ENCODE assay signal across 8 cellular contexts in genomic region chr17:36949461-36949927, GRCh38. TPM values are rescaled to one million over a fixed set of nuclear protein-coding genes. Genes with fewer than 3 reads are reported as not detected.
DNase-seq lines count a peak whose midpoint lies in the region; ATAC-seq and TF ChIP-seq lines count a peak whose summit lies in the region.

No MANE protein-coding gene starts in this region.

- peak overlapping the region; percentile 93 for H3K4me3 Mint-ChIP-seq in activated naive CD4-positive, alpha-beta T cell treated with anti-CD3 and anti-CD28 coated beads, Interleukin-2, amount 10 ng/mL, durations not matched to agents 7 days and 5 days

- CTCF ChIA-PET in activated naive CD4-positive, alpha-beta T cell treated with anti-CD3 and anti-CD28 coated beads, Interleukin-2, amount 10 ng/mL, durations not matched to agents 7 days and 5 days (lab: Charles Lee) = interaction anchor here (0.9 to 1.2 kb wide), 2 partner anchors 25 to 99 kb away, joined by 3 to 4 read pairs; no protein-coding TSS in a partner anchor

- ATAC-seq in Right ventricle myocardium superior (ENCODE audit: poor library complexity) = peak; percentile 38
- ATAC-seq in psoas muscle = peak; percentile 25 to 52 (median 35)

- no peaks in the 10 kb centered on the region for H3K9me3 Mint-ChIP-seq in activated naive CD4-positive, alpha-beta T cell treated with anti-CD3 and anti-CD28 coated beads, Interleukin-2, amount 10 ng/mL, durations not matched to agents 7 days and 5 days

- peak overlapping the region; percentile 86 for H3K27ac Mint-ChIP-seq in activated naive CD4-positive, alpha-beta T cell treated with anti-CD3 and anti-CD28 coated beads, Interleukin-2, amount 10 ng/mL, durations not matched to agents 7 days and 5 days

- peaks cover 55% of the 10 kb centered on the region for H3K4me1 Mint-ChIP-seq in activated naive CD4-positive, alpha-beta T cell treated with anti-CD3 and anti-CD28 coated beads, Interleukin-2, amount 10 ng/mL, durations not matched to agents 7 days and 5 days

- 9 to 15% (median 11%) methylated on average over 9 of the region's 9 CpGs for WGBS in psoas muscle, 3 donors

- TF ChIP-seq CTCF in VCaP (conservative IDR thresholded peaks at IDR 0.05) = no peak
- no peak for TF ChIP-seq CTCF in psoas muscle (IDR thresholded peaks at IDR 0.05)

- intact Hi-C loops in Right ventricle myocardium superior (cut with DNase I) (no loop called here), psoas muscle (cut with DNase I) (loop anchor here in 1 of 2 donors (10.0 kb wide), 2 partner anchors 315 to 415 kb away; partner anchors contain the start of genes MYO19 and PIGW)

- H3K36me3 Mint-ChIP-seq in activated naive CD4-positive, alpha-beta T cell treated with anti-CD3 and anti-CD28 coated beads, Interleukin-2, amount 10 ng/mL, durations not matched to agents 7 days and 5 days = peaks cover 44% of the 10 kb centered on the region

- H3K27ac ChIP-seq in VCaP (peak overlapping the region; percentile 92), psoas muscle (peak overlapping the region; percentile 90)

- H3K9me3 ChIP-seq in psoas muscle = no peaks in the 10 kb centered on the region

- H3K4me1 ChIP-seq in psoas muscle = peaks cover 21% of the 10 kb centered on the region

- peaks cover 5 to 35% (median 15%) of the 10 kb centered on the region in 3 donors for H3K27me3 ChIP-seq in psoas muscle (ENCODE audit: insufficient read depth in 3 of 3, low read length in 2 of 3)

- H3K36me3 ChIP-seq in psoas muscle (ENCODE audit: insufficient read depth in 1 of 2, low read depth in 1 of 2) = peaks cover 14 to 43% of the 10 kb centered on the region in 2 donors

- no peak for DNase-seq in activated naive CD4-positive, alpha-beta T cell treated with anti-CD3 and anti-CD28 coated beads, Interleukin-2, amount 10 ng/mL, durations not matched to agents 7 days and 5 days
- DNase-seq in activated naive CD4-positive, alpha-beta T cell treated with Interleukin-2 at 50 U/mL for 16 hours = no peak
- DNase-seq in Right ventricle myocardium superior = no peak
- DNase-seq in psoas muscle = no peak
- DNase-seq in C1 segment of cervical spinal cord (lab: John Stamatoyannopoulos, UW) = no peak
- DNase-seq in stimulated activated naive CD4-positive, alpha-beta T cell treated with Interleukin-2 at 50 U/mL for 16 hours (lab: John Stamatoyannopoulos, UW) = no peak
- no peak for DNase-seq in amniotic stem cell (lab: John Stamatoyannopoulos, UW)

- peaks cover 38% of the 10 kb centered on the region for H3K27me3 Mint-ChIP-seq in activated naive CD4-positive, alpha-beta T cell treated with anti-CD3 and anti-CD28 coated beads, Interleukin-2, amount 10 ng/mL, durations not matched to agents 7 days and 5 days

- H3K4me3 ChIP-seq in psoas muscle = peak overlapping the region; percentile 74

RNA-seq across cellular contexts. Expression of gene AATF, which starts 0.7 kb away (rescaled TPM):
- 26.9 TPM for total RNA-seq in Right ventricle myocardium superior
- 10 to 100 TPM; 23.5 to 40.6 (median 36.6) TPM for total RNA-seq in psoas muscle
- polyA plus RNA-seq in psoas muscle = 10 to 100 TPM; 41.4 to 54.8 (median 52.8) TPM

RNA-seq across cellular contexts. Expression of gene LHX1, which starts 12.2 kb away (rescaled TPM):
- total RNA-seq in Right ventricle myocardium superior = not detected
- not detected for total RNA-seq in psoas muscle
- not detected for polyA plus RNA-seq in psoas muscle
